ENCODE assay signal across 23 cellular contexts in the genomic region with DNA sequence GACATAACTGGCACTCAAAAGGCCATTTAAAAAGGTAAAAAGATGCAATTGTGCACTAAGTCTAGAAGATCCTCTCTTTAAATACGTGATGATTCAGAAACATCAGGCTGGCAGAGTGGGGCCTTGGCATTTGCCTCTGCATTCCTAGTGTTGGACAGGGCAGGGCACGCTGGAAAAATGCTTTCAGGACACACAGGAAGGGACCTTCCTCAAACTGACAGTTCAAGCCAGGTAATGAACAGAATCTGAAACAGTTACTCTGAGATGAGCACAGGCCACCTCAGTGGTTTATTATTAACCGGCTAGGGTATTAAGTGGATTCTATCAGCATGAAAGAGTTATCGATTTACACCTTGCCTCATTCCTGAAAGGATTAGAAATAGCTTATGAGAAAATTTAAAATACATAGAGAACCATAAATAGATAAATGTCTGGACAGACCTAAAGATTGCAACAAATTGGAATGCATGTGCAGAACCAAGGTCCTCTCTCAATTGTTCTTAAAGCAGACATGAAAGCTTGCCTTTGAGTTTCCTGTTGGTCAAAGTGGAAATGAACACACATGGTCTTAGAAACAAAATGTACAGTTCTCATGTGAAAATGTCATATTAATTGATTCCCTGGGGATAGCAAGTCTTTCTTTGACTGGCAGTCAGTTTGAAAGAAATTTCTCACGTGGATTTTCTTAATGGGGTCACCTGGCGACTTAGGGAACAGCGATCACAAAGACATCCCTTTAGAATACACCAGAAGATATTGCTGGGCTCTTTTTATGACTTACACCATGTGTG. TPM values are rescaled to one million over a fixed set of nuclear protein-coding genes. Genes with fewer than 3 reads are reported as not detected.
DNase-seq lines count a peak whose midpoint lies in the region; ATAC-seq lines count a peak whose summit lies in the region.
"Had no signal": no experiment of that assay in that cellular context is flagged by ENCODE, and none has a peak within 500 bp of the region (broad histone marks: within the 10 kb centered on the region; RNA-seq: fewer than 3 reads in every experiment).

No MANE protein-coding gene starts in this region.

- ATAC-seq in GM19043 (IDR thresholded peaks at IDR 0.05; ENCODE audit: low read depth, unreplicated experiment): peak; percentile 72
- ATAC-seq in GM21529 (IDR thresholded peaks at IDR 0.05; ENCODE audit: unreplicated experiment): peak; percentile 44
- peak; percentile 57 for ATAC-seq in HG03196 (IDR thresholded peaks at IDR 0.05; ENCODE audit: unreplicated experiment)
- ATAC-seq in left lobe of liver: peak; percentile 89
- ATAC-seq in sciatic nerve: no peak
- ATAC-seq: activated naive CD8-positive, alpha-beta T cell treated with anti-CD3 and anti-CD28 coated beads, Interleukin-2, amount 50 U/mL, for 24 hours; lower lobe of right lung; stimulated activated memory B cell treated with anti-CD40 and anti-IgM and Interleukin-4, amounts not matched to agents 10 μg/mL and 1 μg/mL and 100 μg/mL, for 72 hours had no signal

- intact Hi-C loops in sciatic nerve (cut with DNase I): no loop called here

- DNase-seq in left lobe of liver (ENCODE audit: low spot score) (no peak), AG20443 (ENCODE audit: low spot score) (no peak), inferior parietal cortex (ENCODE audit: extremely low spot score) (no peak), NCI-H187 (lab: John Stamatoyannopoulos, UW) (no peak), sciatic nerve (ENCODE audit: low spot score) (no peak)
- DNase-seq: activated CD8-positive, alpha-beta memory T cell treated with anti-CD3 and anti-CD28 coated beads, Interleukin-2, amount 50 U/mL, for 4 hours; activated naive CD8-positive, alpha-beta T cell treated with anti-CD3 and anti-CD28 coated beads, Interleukin-2, amount 50 U/mL, for 24 hours; CD4-positive, alpha-beta T cell; DMS153; effector CD4-positive, alpha-beta T cell; esophagus squamous epithelium; GDM1; islet precursor cell; lower lobe of right lung; NCI-H1930; NCI-H226; Right ventricle myocardium superior; T-helper 9 cell; uterus had no signal

RNA-seq across cellular contexts. Expression of a gene that starts 21.5 kb away (rescaled TPM):
- total RNA-seq in left lobe of liver: 0.58 TPM
- 2.1 TPM for total RNA-seq in sciatic nerve
